In the genomic region with DNA sequence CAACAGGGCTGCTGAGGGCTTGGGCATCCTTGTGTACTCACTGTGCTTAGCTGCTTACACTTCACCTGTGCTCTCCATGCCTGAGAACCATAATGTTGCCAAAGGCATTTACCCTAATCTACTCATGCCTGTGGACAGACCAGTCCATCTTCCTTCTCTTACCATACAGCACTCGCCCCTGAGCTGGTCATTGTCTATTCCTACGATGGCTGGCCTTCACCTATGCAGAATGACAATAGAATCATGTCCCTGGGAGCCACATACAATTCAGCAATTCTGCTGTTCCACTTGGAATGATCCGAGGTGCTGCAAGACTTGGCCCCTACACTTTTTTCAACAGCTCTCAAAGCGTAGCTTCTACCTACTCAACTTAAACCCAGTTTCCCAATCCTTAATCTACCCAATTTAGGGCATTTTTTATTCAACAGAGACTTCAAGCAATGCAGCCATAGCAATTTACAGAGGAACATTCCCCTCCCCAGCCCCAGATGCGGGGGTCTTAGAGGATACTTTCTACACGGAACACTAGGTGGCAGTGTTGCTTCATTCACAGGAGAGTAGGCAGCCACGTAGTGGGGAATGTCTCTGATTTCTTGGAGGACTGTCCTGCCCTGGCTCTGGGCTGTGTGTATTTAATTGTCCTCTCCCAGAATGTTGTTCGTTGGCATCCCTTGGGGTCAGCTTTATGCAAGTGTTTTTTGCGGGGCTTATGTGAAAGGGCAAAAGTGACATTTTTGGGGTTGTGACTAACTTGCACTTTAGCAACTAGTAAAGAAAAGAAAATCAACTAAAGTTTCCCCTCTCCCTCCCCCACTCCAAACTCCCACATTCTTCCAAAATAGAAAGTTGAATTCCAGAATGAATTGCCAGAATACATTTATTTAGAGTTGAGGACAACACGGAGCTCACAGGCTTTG, we compare ENCODE assay signal across 8 cellular contexts.
A peak's percentile ranks its signal among the peaks of the same experiment; 100 is the strongest.
DNase-seq lines count a peak whose midpoint lies in the region; ATAC-seq and TF ChIP-seq lines count a peak whose summit lies in the region.

No MANE protein-coding gene starts in this region.

- H3K27me3 ChIP-seq in AG04450 (ENCODE audit: control insufficient read depth, insufficient read depth, low read length) (no peaks in the 10 kb centered on the region), WERI-Rb-1 (ENCODE audit: insufficient read depth, low read depth, severe bottlenecking) (no peaks in the 10 kb centered on the region), gastroesophageal sphincter (peaks cover 45% of the 10 kb centered on the region)

- no peaks in the 10 kb centered on the region for H3K9me3 ChIP-seq in AG04450 (ENCODE audit: control insufficient read depth, insufficient read depth, low read length)
- no peaks in the 10 kb centered on the region for H3K9me3 ChIP-seq in WERI-Rb-1 (ENCODE audit: severe bottlenecking)
- no peaks in the 10 kb centered on the region for H3K9me3 ChIP-seq in gastroesophageal sphincter

- H3K4me1 ChIP-seq in gastroesophageal sphincter = peaks cover 0 to 6% (median 0%) of the 10 kb centered on the region in 3 donors

- no peaks in the 10 kb centered on the region for H3K36me3 ChIP-seq in WERI-Rb-1
- H3K36me3 ChIP-seq in gastroesophageal sphincter = no peaks in the 10 kb centered on the region

- peak; percentile 77 for TF ChIP-seq CTCF in AG04450 (IDR thresholded peaks at IDR 0.05; ENCODE audit: low read depth, low read length)
- peak; percentile 72 for TF ChIP-seq CTCF in GM10248 (IDR thresholded peaks at IDR 0.05; ENCODE audit: control extremely low read depth, extremely low read depth, low read depth, missing control alignments)
- TF ChIP-seq CTCF in WERI-Rb-1 (IDR thresholded peaks at IDR 0.05; ENCODE audit: low read depth, low read length) = peak; percentile 87
- TF ChIP-seq CTCF in gastroesophageal sphincter (IDR thresholded peaks at IDR 0.05) = peak; percentile 70 to 91 (median 80)

- CTCF ChIA-PET in AG04450 (lab: Charles Lee) (interaction anchor here (0.9 to 3.4 kb wide), 9 partner anchors 10 to 323 kb away, joined by 3 to 31 read pairs (median 4); no protein-coding TSS in a partner anchor), GM10248 (lab: Yijun Ruan, JAX) (interaction anchor here (0.7 to 5.5 kb wide), 36 partner anchors 9 to 1384 kb away, joined by 3 to 42 read pairs (median 4); no protein-coding TSS in a partner anchor)

- peak; percentile 3 for DNase-seq in AG04450 (ENCODE audit: low read depth, low spot score)
- peak; percentile 57 for DNase-seq in GM10248 (ENCODE audit: extremely low spot score)
- peak; percentile 26 for DNase-seq in NCI-H187 treated with DMSO at 0.1 percent for 48 hours (lab: John Stamatoyannopoulos, UW)
- peak; percentile 73 for DNase-seq in WERI-Rb-1
- peak; percentile 77 for DNase-seq in pons (ENCODE audit: low spot score)

- 12 to 27% methylated on average over 9 to 10 of the region's 10 CpGs for WGBS in gastroesophageal sphincter (ENCODE audit: low coverage in 1 of 2), 2 donors

- TF ChIP-seq EP300 in gastroesophageal sphincter (IDR thresholded peaks at IDR 0.05) = no peak

- ATAC-seq in HG02678 (IDR thresholded peaks at IDR 0.05; ENCODE audit: unreplicated experiment) (peak; percentile 83), gastroesophageal sphincter (peak; percentile 83), HG03108 (IDR thresholded peaks at IDR 0.05; ENCODE audit: unreplicated experiment) (no peak)

- H3K4me3 ChIP-seq in AG04450 (ENCODE audit: low read depth, low read length) (no peak overlapping the region), WERI-Rb-1 (ENCODE audit: low read depth, low read length) (no peak overlapping the region), gastroesophageal sphincter (no peak overlapping the region)

- H3K27ac ChIP-seq in AG04450 (ENCODE audit: low read depth, low read length) (no peak overlapping the region), WERI-Rb-1 (no peak overlapping the region), gastroesophageal sphincter (no peak overlapping the region)

- POLR2A ChIA-PET in AG04450 (lab: Yijun Ruan, JAX) = no interaction called here
- POLR2A ChIA-PET in GM10248 (lab: Yijun Ruan, JAX) = no interaction called here

- TF ChIP-seq POLR2A in gastroesophageal sphincter (IDR thresholded peaks at IDR 0.05) = no peak

Comparison
In these comparisons a context has a peak if more than half of its experiments do, and no peak if none do; other contexts are left out.
1. DNase-seq: peak in every context shown above with its lines; median percentile 77 in pons; 73 in WERI-Rb-1; 57 in GM10248; 26 in NCI-H187 treated with DMSO at 0.1 percent for 48 hours; 3 in AG04450.